17 cellular contexts compared by ENCODE assay signal in the genomic region with DNA sequence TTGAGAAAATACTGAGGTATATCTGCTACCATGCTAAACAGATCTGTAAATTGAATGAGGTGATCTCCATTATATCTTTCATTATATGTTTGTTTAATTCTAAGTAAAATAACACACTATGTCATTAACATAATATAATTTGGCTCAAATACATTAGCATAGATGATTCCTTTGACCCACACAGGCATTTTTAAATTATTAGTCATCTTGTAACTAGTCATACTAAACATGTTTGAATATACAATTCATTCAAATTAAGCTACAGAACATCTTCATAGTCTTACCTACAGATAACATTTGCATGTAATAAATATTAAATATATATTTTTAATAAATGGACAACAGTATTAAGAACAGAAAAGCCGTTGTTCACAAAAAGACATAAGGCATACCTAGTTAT.
"Had no signal": no experiment of that assay in that cellular context is flagged by ENCODE, and none has a peak within 500 bp of the region (broad histone marks: within the 10 kb centered on the region; RNA-seq: fewer than 3 reads in every experiment).

No MANE protein-coding gene starts in this region.

- H3K27ac ChIP-seq: brain microvascular endothelial cell, epithelial cell of prostate, left lung, pancreas had no signal

- FAIRE-seq: kidney, pancreas had no signal

- H3K4me3 ChIP-seq: left lung, pancreas had no signal

- H3K4me1 ChIP-seq: left lung, pancreas had no signal

- ATAC-seq: activated T-cell treated with anti-CD3 and anti-CD28 coated beads, Interleukin-2, amount 50 U/mL, for 72 hours; left lung; pancreas; stimulated activated memory B cell treated with anti-CD40 and anti-IgM and Interleukin-4, amounts not matched to agents 10 μg/mL and 1 μg/mL and 100 μg/mL, for 72 hours; T-helper 17 cell had no signal

- H3K36me3 ChIP-seq: brain microvascular endothelial cell, left lung, pancreas had no signal

- H3K27me3 ChIP-seq: brain microvascular endothelial cell, left lung, pancreas had no signal

- H3K9me3 ChIP-seq: left lung, pancreas had no signal

- DNase-seq: activated CD4-positive, alpha-beta memory T cell treated with anti-CD3 and anti-CD28 coated beads, Interleukin-2, amount 10 ng/mL, durations not matched to agents 7 days and 5 days; activated CD4-positive, alpha-beta T cell treated with anti-CD3 and anti-CD28 coated beads for 4 hours; activated CD8-positive, alpha-beta memory T cell treated with anti-CD3 and anti-CD28 coated beads, Interleukin-2, amount 50 U/mL, for 4 hours; activated gamma-delta T cell treated with Interleukin-2 at 50 U/mL for 16 hours; activated naive CD8-positive, alpha-beta T cell treated with anti-CD3 and anti-CD28 coated beads for 36 hours; activated T-cell treated with anti-CD3 and anti-CD28 coated beads, Interleukin-2, amount 50 U/mL, for 72 hours; brain microvascular endothelial cell; cerebellar nuclear complex; effector memory CD4-positive, alpha-beta T cell; kidney; left lung; naive B cell; pancreas; stimulated activated CD4-positive, alpha-beta T cell treated with anti-CD3 and anti-CD28 coated beads, Interleukin-12 subunit alpha, Interleukin-12 subunit beta, amount 100 ng/mL, for 4 hours; T-helper 17 cell had no signal
